21 cellular contexts compared by ENCODE assay signal in genomic region chr10:75207868-75208167, GRCh38. TPM values are rescaled to one million over a fixed set of nuclear protein-coding genes. Genes with fewer than 3 reads are reported as not detected.
A peak's percentile ranks its signal among the peaks of the same experiment; 100 is the strongest.
DNase-seq lines count a peak whose midpoint lies in the region; ATAC-seq and TF ChIP-seq lines count a peak whose summit lies in the region.
"Had no signal": no experiment of that assay in that cellular context is flagged by ENCODE, and none has a peak within 500 bp of the region (broad histone marks: within the 10 kb centered on the region; RNA-seq: fewer than 3 reads in every experiment).

No MANE protein-coding gene starts in this region.

- no peak for TF ChIP-seq CTCF in GM23338 (conservative IDR thresholded peaks at IDR 0.05; ENCODE audit: low read depth in 2 of 2)
- TF ChIP-seq CTCF in IMR-90 (conservative IDR thresholded peaks at IDR 0.05; ENCODE audit: low read depth, low read length) = no peak
- no peak for TF ChIP-seq CTCF in fibroblast of lung (conservative IDR thresholded peaks at IDR 0.05 in 1 of 2, IDR thresholded peaks at IDR 0.05 in 1 of 2; ENCODE audit: low read depth in 1 of 2, low read length in 2 of 2)
- no peak for TF ChIP-seq CTCF in progenitor cell of endocrine pancreas (IDR thresholded peaks at IDR 0.05; ENCODE audit: unreplicated experiment)

- POLR2A ChIA-PET in IMR-90 (lab: Charles Lee; ENCODE audit: unreplicated experiment) = interaction anchor here (0.5 kb wide), 1 partner anchor 997 kb away, joined by 6 read pairs; no protein-coding TSS in a partner anchor

- peak overlapping the region; percentile 6; the same call in 1 of the 2 replicates for H3K23ac ChIP-seq in IMR-90 (ENCODE audit: low read depth, low read length)

- H3K36me3 Mint-ChIP-seq in GM23338 (ENCODE audit: low read depth) (peaks cover 18% of the 10 kb centered on the region), progenitor cell of endocrine pancreas (ENCODE audit: insufficient read depth) (peaks cover 4% of the 10 kb centered on the region)
- H3K36me3 Mint-ChIP-seq: stimulated activated memory B cell treated with anti-CD40 and anti-IgM and Interleukin-4, amounts not matched to agents 10 μg/mL and 1 μg/mL and 100 μg/mL, for 72 hours had no signal

- peak overlapping the region; percentile 74; the same call in 1 of the 2 replicates for H3K18ac ChIP-seq in IMR-90 (ENCODE audit: low read depth, low read length)

- H3K4me2 ChIP-seq in GM23338 (no peak overlapping the region), IMR-90 (ENCODE audit: low read depth, low read length) (peak overlapping the region; percentile 8; the same call in 1 of the 2 replicates), fibroblast of lung (ENCODE audit: extremely low read depth, insufficient read depth, low read length) (no peak overlapping the region)
- H3K4me2 ChIP-seq: BLaER1 treated with 17β-estradiol and CSF1 and Interleukin-3, amounts not matched to agents 10 nM and 100 nM had no signal

- DNase-seq in GM23338 (ENCODE audit: low spot score) (no peak), IMR-90 (no peak), fibroblast of lung (ENCODE audit: low read depth in 2 of 2) (no peak), progenitor cell of endocrine pancreas (ENCODE audit: low spot score, unreplicated experiment) (no peak), SKM-1 (lab: John Stamatoyannopoulos, UW; ENCODE audit: unreplicated experiment) (no peak)
- DNase-seq: activated naive CD4-positive, alpha-beta T cell treated with Interleukin-2 at 50 U/mL for 16 hours; heart right ventricle; KBM-7; NCI-H1048; NCI-H82; SW 1271; upper lobe of left lung had no signal

- H3K56ac ChIP-seq in IMR-90 (ENCODE audit: extremely low read depth, insufficient read depth, low read length) = 0 out of 2 replicates have a peak overlapping the region, but pooled peaks have one; percentile 27

- peak overlapping the region; percentile 81; the same call in 2 of the 3 replicates for H2BK15ac ChIP-seq in IMR-90 (ENCODE audit: low read depth, low read length)

- peaks cover 8% of the 10 kb centered on the region for H3K27me3 Mint-ChIP-seq in GM23338 (ENCODE audit: insufficient read depth, low read depth, poor library complexity)
- no peaks in the 10 kb centered on the region for H3K27me3 Mint-ChIP-seq in progenitor cell of endocrine pancreas
- H3K27me3 Mint-ChIP-seq: dendritic cell treated with granulocyte-macrophage colony-stimulating factor and Interleukin-4, amounts not matched to agents 40 ng/mL and 50 ng/mL, for 4 days; stimulated activated memory B cell treated with anti-CD40 and anti-IgM and Interleukin-4, amounts not matched to agents 10 μg/mL and 1 μg/mL and 100 μg/mL, for 72 hours had no signal

- BruUV-seq in IMR-90 (replicated peaks; lab: Mats Ljungman, UMichigan) = no TSS peak

- no peak overlapping the region for H3K4me3 Mint-ChIP-seq in GM23338
- H3K4me3 Mint-ChIP-seq in progenitor cell of endocrine pancreas (ENCODE audit: low read depth) = peak overlapping the region; percentile 29
- H3K4me3 Mint-ChIP-seq: dendritic cell treated with granulocyte-macrophage colony-stimulating factor and Interleukin-4, amounts not matched to agents 40 ng/mL and 50 ng/mL, for 4 days; stimulated activated memory B cell treated with anti-CD40 and anti-IgM and Interleukin-4, amounts not matched to agents 10 μg/mL and 1 μg/mL and 100 μg/mL, for 72 hours had no signal

- H4K8ac ChIP-seq in IMR-90 (ENCODE audit: low read depth in 2 of 2, low read length in 2 of 2) = peak overlapping the region; percentile 6 to 68; a peak in 1 of 4 replicates

- no peak for TF ChIP-seq POLR2A in IMR-90 (IDR thresholded peaks at IDR 0.05; ENCODE audit: low read depth, low read length)

- peak overlapping the region; percentile 56 for H3K14ac ChIP-seq in IMR-90 (replicated peaks; ENCODE audit: low read depth, low read length)

- H3K79me2 ChIP-seq in GM23338 (replicated peaks; ENCODE audit: insufficient read depth) (peaks cover 21% of the 10 kb centered on the region), fibroblast of lung (ENCODE audit: control insufficient read depth, insufficient read depth, low read length) (peaks cover 20% of the 10 kb centered on the region)

- peaks cover 1% of the 10 kb centered on the region; the same call in 1 of the 2 replicates for H3K36me3 ChIP-seq in GM23338 (ENCODE audit: insufficient read depth)
- H3K36me3 ChIP-seq in IMR-90 (ENCODE audit: control insufficient read depth, insufficient read depth, low read length) = peaks cover 2% of the 10 kb centered on the region
- no peaks in the 10 kb centered on the region for H3K36me3 ChIP-seq in fibroblast of lung (ENCODE audit: control insufficient read depth, insufficient read depth, low read length)

- peak overlapping the region; percentile 68 for H3K4ac ChIP-seq in IMR-90 (ENCODE audit: low read depth, low read length)

- CTCF ChIA-PET in IMR-90 (lab: Yijun Ruan, JAX) = no interaction called here

- no peaks in the 10 kb centered on the region for H3K9me3 Mint-ChIP-seq in GM23338
- H3K9me3 Mint-ChIP-seq in progenitor cell of endocrine pancreas (ENCODE audit: low read depth) = no peaks in the 10 kb centered on the region
- H3K9me3 Mint-ChIP-seq: dendritic cell treated with granulocyte-macrophage colony-stimulating factor and Interleukin-4, amounts not matched to agents 40 ng/mL and 50 ng/mL, for 4 days; stimulated activated memory B cell treated with anti-CD40 and anti-IgM and Interleukin-4, amounts not matched to agents 10 μg/mL and 1 μg/mL and 100 μg/mL, for 72 hours had no signal

- H3K9me2 ChIP-seq in GM23338 (ENCODE audit: insufficient read depth) = no peaks in the 10 kb centered on the region

- no peak overlapping the region for H2AFZ ChIP-seq in GM23338
- H2AFZ ChIP-seq in IMR-90 (replicated peaks; ENCODE audit: low read length, poor library complexity) = no peak overlapping the region
- H2AFZ ChIP-seq in fibroblast of lung (ENCODE audit: low read length) = no peak overlapping the region
- H2AFZ ChIP-seq: parathyroid adenoma had no signal

- H4K91ac ChIP-seq in IMR-90 (ENCODE audit: insufficient read depth, low read depth, low read length) = peak overlapping the region; percentile 36

- H3K27me3 ChIP-seq in GM23338 (ENCODE audit: insufficient read depth) = no peaks in the 10 kb centered on the region
- H3K27me3 ChIP-seq in IMR-90 (ENCODE audit: control insufficient read depth, insufficient read depth, low read length) = no peaks in the 10 kb centered on the region
- H3K27me3 ChIP-seq in fibroblast of lung (ENCODE audit: control insufficient read depth, insufficient read depth, low read length) = no peaks in the 10 kb centered on the region
- H3K27me3 ChIP-seq: BLaER1 treated with 17β-estradiol and CSF1 and Interleukin-3, amounts not matched to agents 10 nM and 100 nM; heart right ventricle; upper lobe of left lung had no signal

- H3K4me1 ChIP-seq in GM23338 (ENCODE audit: insufficient read depth) = peaks cover 6% of the 10 kb centered on the region
- peaks cover 16% of the 10 kb centered on the region for H3K4me1 ChIP-seq in IMR-90 (ENCODE audit: control insufficient read depth, insufficient read depth, low read length)
- peaks cover 18% of the 10 kb centered on the region for H3K4me1 ChIP-seq in fibroblast of lung (ENCODE audit: control insufficient read depth, extremely low read depth, insufficient read depth, low read length)

- 0 out of 2 replicates have a peak, but pooled peaks cover 4% of the 10 kb centered on the region for H3F3A ChIP-seq in GM23338 (replicated peaks; ENCODE audit: low read depth)

- H2BK120ac ChIP-seq in IMR-90 (ENCODE audit: low read depth, low read length) = peak overlapping the region; percentile 68

- peaks cover 13% of the 10 kb centered on the region for H3K9me1 ChIP-seq in IMR-90 (ENCODE audit: insufficient read depth, low read length)

- H2BK20ac ChIP-seq in IMR-90 (ENCODE audit: low read depth, low read length) = peak overlapping the region; percentile 27

- peak overlapping the region; percentile 74 for H2AK9ac ChIP-seq in IMR-90 (replicated peaks; ENCODE audit: low read depth, low read length, poor library complexity)

- peak overlapping the region; percentile 94 for H2AK5ac ChIP-seq in IMR-90 (ENCODE audit: low read depth, low read length)

- dilution Hi-C loops in IMR-90 (cut with HindIII; ENCODE audit: low sequenced_read_pairs, unreplicated experiment) = no loop called here

- H3K4me1 Mint-ChIP-seq in GM23338 = peaks cover 29% of the 10 kb centered on the region
- H3K4me1 Mint-ChIP-seq in progenitor cell of endocrine pancreas (ENCODE audit: low read depth) = peaks cover 31% of the 10 kb centered on the region

- TF ChIP-seq RAD21 in IMR-90 (IDR thresholded peaks at IDR 0.05; ENCODE audit: low read length) = no peak

- no peak for ATAC-seq in GM23338
- no peak for ATAC-seq in IMR-90 (ENCODE audit: low read depth)
- ATAC-seq in GM21423 (IDR thresholded peaks at IDR 0.05; ENCODE audit: unreplicated experiment) = no peak
- ATAC-seq in HG02623 (IDR thresholded peaks at IDR 0.05; ENCODE audit: unreplicated experiment) = no peak
- no peak for ATAC-seq in GM21786 (IDR thresholded peaks at IDR 0.05; ENCODE audit: unreplicated experiment)
- ATAC-seq: heart right ventricle; Panc1; stimulated activated memory B cell treated with anti-CD40 and anti-IgM and Interleukin-4, amounts not matched to agents 10 μg/mL and 1 μg/mL and 100 μg/mL, for 72 hours had no signal

- peaks cover 0 to 11% of the 10 kb centered on the region in 2 experiments; a peak in 1 of 4 replicates for H3K79me1 ChIP-seq in IMR-90 (ENCODE audit: low read depth in 1 of 2, low read length in 2 of 2)

- peaks cover 4% of the 10 kb centered on the region for H4K20me1 ChIP-seq in GM23338 (replicated peaks; ENCODE audit: insufficient read depth)
- H4K20me1 ChIP-seq in IMR-90 (ENCODE audit: insufficient read depth, low read length) = peaks cover 12% of the 10 kb centered on the region
- H4K20me1 ChIP-seq in fibroblast of lung (ENCODE audit: control insufficient read depth, extremely low read depth, insufficient read depth, low read length) = no peaks in the 10 kb centered on the region

- no peak overlapping the region for H3K9ac ChIP-seq in IMR-90 (ENCODE audit: low read depth, low read length)
- no peak overlapping the region for H3K9ac ChIP-seq in fibroblast of lung (ENCODE audit: insufficient read depth, low read length)
- H3K9ac ChIP-seq: BLaER1 treated with 17β-estradiol and CSF1 and Interleukin-3, amounts not matched to agents 10 nM and 100 nM; parathyroid adenoma had no signal

- peak overlapping the region; percentile 62; the same call in 1 of the 2 replicates for H4K5ac ChIP-seq in IMR-90 (ENCODE audit: low read depth, low read length)

- WGBS in IMR-90 (ENCODE audit: extremely low coverage in 2 of 2, insufficient read length in 1 of 2), 2 experiments = no CpG with 5 or more reads among the region's 1 CpG

- H3K27ac Mint-ChIP-seq in GM23338 (no peak overlapping the region), progenitor cell of endocrine pancreas (peak overlapping the region; percentile 60)
- H3K27ac Mint-ChIP-seq: stimulated activated memory B cell treated with anti-CD40 and anti-IgM and Interleukin-4, amounts not matched to agents 10 μg/mL and 1 μg/mL and 100 μg/mL, for 72 hours had no signal

- H3K27ac ChIP-seq in GM23338 (ENCODE audit: low read depth) (peak overlapping the region; percentile 55; the same call in 1 of the 2 replicates), IMR-90 (ENCODE audit: insufficient read depth, low read length) (peak overlapping the region; percentile 28; the same call in 1 of the 2 replicates), fibroblast of lung (ENCODE audit: insufficient read depth, low read length) (peak overlapping the region; percentile 40)
- H3K27ac ChIP-seq: BLaER1 treated with 17β-estradiol and CSF1 and Interleukin-3, amounts not matched to agents 10 nM and 100 nM; parathyroid adenoma; upper lobe of left lung; VCaP had no signal

- H3K4me3 ChIP-seq in GM23338 = no peak overlapping the region
- no peak overlapping the region for H3K4me3 ChIP-seq in IMR-90 (ENCODE audit: insufficient read depth, low read depth, low read length)
- no peak overlapping the region for H3K4me3 ChIP-seq in fibroblast of lung (replicated peaks in 1 of 4; ENCODE audit: control extremely low read depth in 1 of 4, insufficient read depth in 1 of 4, low read depth in 3 of 4, low read length in 4 of 4)
- H3K4me3 ChIP-seq: BLaER1 treated with 17β-estradiol and CSF1 and Interleukin-3, amounts not matched to agents 10 nM and 100 nM; heart right ventricle; upper lobe of left lung had no signal

- in situ Hi-C loops in IMR-90 (cut with MboI; ENCODE audit: low sequenced_read_pairs) = no loop called here

- intact Hi-C loops in IMR-90 (cut with micrococcal nuclease) = no loop called here

- no peaks in the 10 kb centered on the region for H3K9me3 ChIP-seq in IMR-90 (ENCODE audit: control insufficient read depth, insufficient read depth, low read length)
- no peaks in the 10 kb centered on the region for H3K9me3 ChIP-seq in fibroblast of lung (ENCODE audit: control insufficient read depth, insufficient read depth, low read depth, low read length)
- H3K9me3 ChIP-seq: BLaER1 treated with 17β-estradiol and CSF1 and Interleukin-3, amounts not matched to agents 10 nM and 100 nM; heart right ventricle; upper lobe of left lung had no signal

- H2BK5ac ChIP-seq in IMR-90 (ENCODE audit: low read depth, low read length, poor library complexity, severe bottlenecking) = peak overlapping the region; percentile 53

RNA-seq across cellular contexts. Expression of gene VDAC2, which starts 2.8 kb away (rescaled TPM):
- total RNA-seq in GM23338 (2014; rRNA removed; shearing (Covaris generic)) = 242 and 282 TPM in 2 replicates
- polyA plus RNA-seq in GM23338 (2016; fragmentation: Nextera tagmentation; extraction: Ambion mirVana) (294 and 311 TPM in 2 replicates), IMR-90 (2012; rRNA removed) (123 and 139 TPM in 2 replicates), fibroblast of lung (208 and 225 TPM in 2 replicates)
- total RNA-seq in IMR-90 (2012; rRNA removed) (122 and 169 TPM in 2 replicates), fibroblast of lung (145 and 151 TPM in 2 replicates), progenitor cell of endocrine pancreas (142 and 154 TPM in 2 replicates)
- 52.8 and 54.1 TPM in 2 replicates for polyA plus RNA-seq in IMR-90 (2012; cell fraction: cytosol; rRNA removed)
- polyA plus RNA-seq in IMR-90 (2012; cell fraction: nucleus; rRNA removed; ENCODE audit: low replicate concordance) = 31.2 and 88.4 TPM in 2 replicates
- 217 and 249 TPM in 2 replicates for polyA plus RNA-seq in fibroblast of lung (2012)
- polyA minus RNA-seq in fibroblast of lung (ENCODE audit: low replicate concordance) = 38.6 and 41.2 TPM in 2 replicates

RNA-seq across cellular contexts. Expression of gene COMTD1, which starts 27.9 kb away (rescaled TPM):
- 39.6 and 40.0 TPM in 2 replicates for total RNA-seq in GM23338 (2014; rRNA removed; shearing (Covaris generic))
- polyA plus RNA-seq in GM23338 (2016; fragmentation: Nextera tagmentation; extraction: Ambion mirVana) (46.7 and 54.1 TPM in 2 replicates), IMR-90 (2012; rRNA removed) (6.4 and 9.5 TPM in 2 replicates), fibroblast of lung (2.0 and 2.8 TPM in 2 replicates)
- total RNA-seq in IMR-90 (2012; rRNA removed) (1.4 and 1.6 TPM in 2 replicates), fibroblast of lung (5.6 and 8.3 TPM in 2 replicates), progenitor cell of endocrine pancreas (18.4 and 19.9 TPM in 2 replicates)
- polyA plus RNA-seq in IMR-90 (2012; cell fraction: cytosol; rRNA removed) = 10.7 and 12.1 TPM in 2 replicates
- polyA plus RNA-seq in IMR-90 (2012; cell fraction: nucleus; rRNA removed; ENCODE audit: low replicate concordance) = 22.0 and 64.6 TPM in 2 replicates
- 10.7 and 12.1 TPM in 2 replicates for polyA plus RNA-seq in fibroblast of lung (2012)
- 0.41 and 1.3 TPM in 2 replicates for polyA minus RNA-seq in fibroblast of lung (ENCODE audit: low replicate concordance)
